14 cellular contexts compared by ENCODE assay signal in the genomic region with DNA sequence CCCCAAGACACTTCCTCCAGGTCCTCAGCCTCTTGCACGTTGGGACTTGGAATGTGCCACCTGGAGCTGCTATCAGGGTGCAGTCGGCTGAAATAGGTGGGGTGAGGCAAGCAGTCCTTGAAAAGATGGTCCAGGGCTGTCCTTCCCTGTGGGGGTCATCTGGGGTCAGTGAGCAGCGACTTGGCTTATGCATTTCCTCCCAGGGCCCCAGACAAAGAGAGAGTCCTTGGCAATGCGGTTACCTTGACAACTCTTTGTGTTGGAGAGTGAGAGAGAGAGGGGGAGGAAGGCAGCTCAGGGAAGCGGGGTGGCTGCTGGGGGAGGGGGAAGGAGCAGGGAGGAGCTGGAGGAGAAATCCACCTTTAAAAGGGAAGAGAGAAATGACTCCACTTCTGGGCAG.
DNase-seq lines count a peak whose midpoint lies in the region; ATAC-seq and TF ChIP-seq lines count a peak whose summit lies in the region.
"Had no signal": no experiment of that assay in that cellular context is flagged by ENCODE, and none has a peak within 500 bp of the region (broad histone marks: within the 10 kb centered on the region; RNA-seq: fewer than 3 reads in every experiment).

No MANE protein-coding gene starts in this region.

- ATAC-seq in SK-N-SH treated with all-trans-retinoic acid at 6 μM for 48 hours: peak; percentile 31; the same call in 1 of the 3 replicates
- no peak for ATAC-seq in HG02610 (IDR thresholded peaks at IDR 0.05; ENCODE audit: unreplicated experiment)
- no peak for ATAC-seq in HG03039 (IDR thresholded peaks at IDR 0.05; ENCODE audit: unreplicated experiment)
- no peak for ATAC-seq in HG03175 (IDR thresholded peaks at IDR 0.05; ENCODE audit: unreplicated experiment)

- no peaks in the 10 kb centered on the region for H3K79me2 ChIP-seq in SK-N-SH (ENCODE audit: insufficient read depth)

- CTCF ChIA-PET in SK-N-SH (lab: Yijun Ruan, JAX): interaction anchor here (0.8 kb wide), 1 partner anchor 10 kb away, joined by 5 read pairs; no protein-coding TSS in a partner anchor

- H3K4me1 ChIP-seq in SK-N-SH (ENCODE audit: control insufficient read depth in 1 of 2, insufficient read depth in 2 of 2, low read depth in 1 of 2, low read length in 1 of 2): no peaks in the 10 kb centered on the region
- peaks cover 30% of the 10 kb centered on the region for H3K4me1 ChIP-seq in iPS-20b (ENCODE audit: insufficient read depth, low read length)

- no peak overlapping the region for H3K4me2 ChIP-seq in SK-N-SH

- no peak for TF ChIP-seq RAD21 in SK-N-SH (IDR thresholded peaks at IDR 0.05; ENCODE audit: low read length)

- H3K27ac ChIP-seq in SK-N-SH (ENCODE audit: low read depth in 2 of 2, low read length in 1 of 2) (no peak overlapping the region), iPS-20b (ENCODE audit: low read length) (peak overlapping the region; percentile 48), substantia nigra (ENCODE audit: low read depth, low read length, poor library complexity, severe bottlenecking) (no peak overlapping the region)

- no peaks in the 10 kb centered on the region for H3K27me3 ChIP-seq in SK-N-SH (ENCODE audit: insufficient read depth)
- H3K27me3 ChIP-seq in iPS-20b (ENCODE audit: insufficient read depth, low read length): no peaks in the 10 kb centered on the region
- H3K27me3 ChIP-seq: dorsolateral prefrontal cortex had no signal

- H3K4me3 ChIP-seq in SK-N-SH (ENCODE audit: low read depth in 2 of 2, low read length in 1 of 2) (no peak overlapping the region), iPS-20b (ENCODE audit: low read length) (peak overlapping the region; percentile 51)
- H3K4me3 ChIP-seq: dorsolateral prefrontal cortex had no signal

- H3K9me3 ChIP-seq in SK-N-SH (no peaks in the 10 kb centered on the region), iPS-20b (ENCODE audit: insufficient read depth, low read depth, low read length) (no peaks in the 10 kb centered on the region)

- no peak for TF ChIP-seq EP300 in SK-N-SH (IDR thresholded peaks at IDR 0.05; ENCODE audit: borderline replicate concordance in 1 of 2, low read depth in 1 of 2, low read length in 1 of 2)

- no peaks in the 10 kb centered on the region for H3F3A ChIP-seq in SK-N-SH (replicated peaks; ENCODE audit: insufficient read depth)

- no peak overlapping the region for H2AFZ ChIP-seq in SK-N-SH (ENCODE audit: low read depth)

- POLR2A ChIA-PET in SK-N-SH (lab: Yijun Ruan, JAX): no interaction called here

- H3K9me2 ChIP-seq in SK-N-SH: no peaks in the 10 kb centered on the region

- H3K9ac ChIP-seq in SK-N-SH (no peak overlapping the region), iPS-20b (ENCODE audit: low read depth, low read length) (peak overlapping the region; percentile 30; the same call in 1 of the 2 replicates)

- H4K20me1 ChIP-seq in SK-N-SH (ENCODE audit: insufficient read depth): no peaks in the 10 kb centered on the region

- WGBS in SK-N-SH (ENCODE audit: low lambda C conversion rate): 77% methylated on average over 5 of the region's 5 CpGs

- DNase-seq in SK-N-SH (no peak), anterior cingulate cortex (lab: John Stamatoyannopoulos, UW) (peak in 42 of 58 donors; percentile 6 to 69 (median 32)), substantia nigra (lab: John Stamatoyannopoulos, UW) (peak in 29 of 49 donors; percentile 3 to 66 (median 23))
- DNase-seq: activated CD4-positive, alpha-beta memory T cell treated with anti-CD3 and anti-CD28 coated beads for 36 hours; activated naive CD4-positive, alpha-beta T cell treated with Interleukin-2 at 50 U/mL for 16 hours; KG1; NCI-H774; stimulated activated CD4-positive, alpha-beta T cell treated with anti-CD3 and anti-CD28 coated beads, Interleukin-2, amount 100 ng/mL, for 24 hours had no signal

- H3K36me3 ChIP-seq in SK-N-SH (replicated peaks in 1 of 2; ENCODE audit: control insufficient read depth in 1 of 2, insufficient read depth in 2 of 2, low read length in 1 of 2) (no peaks in the 10 kb centered on the region), iPS-20b (ENCODE audit: insufficient read depth, low read depth, low read length) (no peaks in the 10 kb centered on the region)

- TF ChIP-seq CTCF in SK-N-SH (IDR thresholded peaks at IDR 0.05): no peak

TF ChIP-seq in SK-N-SH treated with all-trans-retinoic acid at 6 μM for 48 hours, 23 proteins besides CTCF, POLR2A, EP300 and RAD21 (continues in another document):
- TF ChIP-seq, protein P1, sequence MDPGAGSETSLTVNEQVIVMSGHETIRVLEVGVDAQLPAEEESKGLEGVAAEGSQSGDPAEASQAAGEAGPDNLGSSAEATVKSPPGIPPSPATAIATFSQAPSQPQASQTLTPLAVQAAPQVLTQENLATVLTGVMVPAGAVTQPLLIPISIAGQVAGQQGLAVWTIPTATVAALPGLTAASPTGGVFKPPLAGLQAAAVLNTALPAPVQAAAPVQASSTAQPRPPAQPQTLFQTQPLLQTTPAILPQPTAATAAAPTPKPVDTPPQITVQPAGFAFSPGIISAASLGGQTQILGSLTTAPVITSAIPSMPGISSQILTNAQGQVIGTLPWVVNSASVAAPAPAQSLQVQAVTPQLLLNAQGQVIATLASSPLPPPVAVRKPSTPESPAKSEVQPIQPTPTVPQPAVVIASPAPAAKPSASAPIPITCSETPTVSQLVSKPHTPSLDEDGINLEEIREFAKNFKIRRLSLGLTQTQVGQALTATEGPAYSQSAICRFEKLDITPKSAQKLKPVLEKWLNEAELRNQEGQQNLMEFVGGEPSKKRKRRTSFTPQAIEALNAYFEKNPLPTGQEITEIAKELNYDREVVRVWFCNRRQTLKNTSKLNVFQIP (CRISPR knock-in tag; IDR thresholded peaks at IDR 0.05; ENCODE audit: borderline replicate concordance, low read depth): no peak
- TF ChIP-seq, protein P2, sequence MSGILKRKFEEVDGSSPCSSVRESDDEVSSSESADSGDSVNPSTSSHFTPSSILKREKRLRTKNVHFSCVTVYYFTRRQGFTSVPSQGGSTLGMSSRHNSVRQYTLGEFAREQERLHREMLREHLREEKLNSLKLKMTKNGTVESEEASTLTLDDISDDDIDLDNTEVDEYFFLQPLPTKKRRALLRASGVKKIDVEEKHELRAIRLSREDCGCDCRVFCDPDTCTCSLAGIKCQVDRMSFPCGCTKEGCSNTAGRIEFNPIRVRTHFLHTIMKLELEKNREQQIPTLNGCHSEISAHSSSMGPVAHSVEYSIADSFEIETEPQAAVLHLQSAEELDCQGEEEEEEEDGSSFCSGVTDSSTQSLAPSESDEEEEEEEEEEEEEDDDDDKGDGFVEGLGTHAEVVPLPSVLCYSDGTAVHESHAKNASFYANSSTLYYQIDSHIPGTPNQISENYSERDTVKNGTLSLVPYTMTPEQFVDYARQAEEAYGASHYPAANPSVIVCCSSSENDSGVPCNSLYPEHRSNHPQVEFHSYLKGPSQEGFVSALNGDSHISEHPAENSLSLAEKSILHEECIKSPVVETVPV (CRISPR knock-in tag; IDR thresholded peaks at IDR 0.05): no peak
- TF ChIP-seq ZNF565 (CRISPR knock-in tag; conservative IDR thresholded peaks at IDR 0.05; ENCODE audit: low read depth): no peak
- no peak for TF ChIP-seq TCF4 (CRISPR knock-in tag; IDR thresholded peaks at IDR 0.05; ENCODE audit: borderline replicate concordance)

TF ChIP-seq in SK-N-SH, 30 proteins besides CTCF, POLR2A, EP300 and RAD21:
- TF ChIP-seq NRF1 (IDR thresholded peaks at IDR 0.05; ENCODE audit: low read depth, low read length): no peak
- no peak for TF ChIP-seq ELF1 (IDR thresholded peaks at IDR 0.05)
- no peak for TF ChIP-seq MEF2A (IDR thresholded peaks at IDR 0.05; ENCODE audit: borderline replicate concordance, low read depth)
- no peak for TF ChIP-seq SMC3 (IDR thresholded peaks at IDR 0.05; ENCODE audit: low read depth, low read length)
- TF ChIP-seq JUND (IDR thresholded peaks at IDR 0.05): no peak
- no peak for TF ChIP-seq CHD2 (IDR thresholded peaks at IDR 0.05; ENCODE audit: low read length, partially characterized antibody)
- TF ChIP-seq NFIC (IDR thresholded peaks at IDR 0.05; ENCODE audit: borderline replicate concordance): no peak
- TF ChIP-seq EZH2phosphoT487 (IDR thresholded peaks at IDR 0.05; ENCODE audit: borderline replicate concordance, low read depth): no peak
- TF ChIP-seq SIN3A (IDR thresholded peaks at IDR 0.05; ENCODE audit: borderline replicate concordance, low read depth, low read length): no peak
- TF ChIP-seq POLR2AphosphoS5 (IDR thresholded peaks at IDR 0.05; ENCODE audit: low read depth, low read length): no peak
